In the genomic region with DNA sequence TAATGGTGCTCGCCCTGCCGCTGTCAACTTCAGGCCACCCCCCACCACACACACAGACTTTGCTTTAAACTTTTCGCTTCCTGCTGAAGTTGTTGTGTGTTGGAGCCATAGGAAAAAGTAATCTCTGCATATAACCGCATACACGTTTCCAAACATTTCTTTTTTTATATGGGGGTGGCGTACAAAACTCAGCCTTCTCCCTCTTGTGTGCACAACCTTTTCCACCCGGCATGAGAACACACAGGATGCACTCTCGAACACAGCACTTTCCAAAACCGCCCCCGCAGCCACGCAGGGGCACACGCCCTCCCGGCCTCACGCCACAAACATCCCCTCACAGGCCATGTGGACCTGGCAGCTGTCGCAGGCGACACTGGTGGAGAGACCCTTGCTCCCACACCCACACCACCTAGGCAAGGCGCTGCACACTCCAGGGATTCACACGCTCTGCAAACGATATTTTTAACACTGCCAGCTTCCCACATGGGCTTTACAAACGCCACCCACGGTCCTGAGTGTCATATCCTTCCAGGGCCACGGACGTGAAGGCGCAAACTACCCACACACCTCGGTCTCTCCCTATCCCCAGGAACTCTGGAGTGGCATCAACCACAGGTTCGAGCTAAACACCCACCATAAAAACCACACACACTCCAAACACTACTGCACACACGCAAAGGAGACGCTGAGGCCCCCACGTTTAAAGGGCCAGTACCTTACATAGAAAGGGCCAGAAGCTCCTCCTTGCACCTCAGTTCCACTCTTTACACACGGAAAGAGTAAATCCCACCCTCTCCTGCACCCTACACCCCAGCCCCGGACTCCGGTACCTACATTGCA, we compare ENCODE assay signal across 8 cellular contexts. TPM values are rescaled to one million over a fixed set of nuclear protein-coding genes. Genes with fewer than 3 reads are reported as not detected.
A peak's percentile ranks its signal among the peaks of the same experiment; 100 is the strongest.
DNase-seq lines count a peak whose midpoint lies in the region; ATAC-seq and TF ChIP-seq lines count a peak whose summit lies in the region.

No MANE protein-coding gene starts in this region.

- TF ChIP-seq CTCF in Caco-2 (IDR thresholded peaks at IDR 0.05; ENCODE audit: insufficient read depth in 1 of 2, low read depth in 1 of 2, low read length in 1 of 2, severe bottlenecking in 1 of 2, unreplicated experiment in 1 of 2) (no peak), dorsolateral prefrontal cortex (IDR thresholded peaks at IDR 0.05 in 54 of 56, conservative IDR thresholded peaks at IDR 0.05 in 2 of 56; ENCODE audit: low read depth in 1 of 56, partially characterized antibody in 56 of 56) (no peak)

- H3K9me3 ChIP-seq in Caco-2 (no peaks in the 10 kb centered on the region), stomach smooth muscle (ENCODE audit: control insufficient read depth in 2 of 2, low read length in 2 of 2) (no peaks in the 10 kb centered on the region)

- CTCF ChIA-PET in Caco-2 (lab: Charles Lee) = interaction anchor here (1.1 to 2.2 kb wide), 4 partner anchors 24 to 76 kb away, joined by 3 to 11 read pairs (median 6); a partner anchor contains a TSS

- H3K27me3 ChIP-seq in Caco-2 (replicated peaks; ENCODE audit: control insufficient read depth, insufficient read depth, low read length) (no peaks in the 10 kb centered on the region), dorsolateral prefrontal cortex (no peaks in the 10 kb centered on the region), stomach smooth muscle (ENCODE audit: control insufficient read depth in 1 of 2, insufficient read depth in 2 of 2, low read length in 2 of 2) (no peaks in the 10 kb centered on the region)

- peak overlapping the region; percentile 4 to 73 for H3K9ac ChIP-seq in stomach smooth muscle (ENCODE audit: low read length in 2 of 2)

- H3K27ac ChIP-seq in dorsolateral prefrontal cortex = peak overlapping the region in 57 of 59 donors; percentile 42 to 98 (median 91)
- peak overlapping the region; percentile 99 for H3K27ac ChIP-seq in stomach smooth muscle (ENCODE audit: low read length)

- no peak for DNase-seq in Caco-2
- peak; percentile 62 to 78 for DNase-seq in activated CD4-positive, alpha-beta T cell treated with anti-CD3 and anti-CD28 coated beads for 4 hours
- peak in 1 of 10 donors; percentile 56 for DNase-seq in dorsolateral prefrontal cortex
- peak; percentile 75 for DNase-seq in myocyte (ENCODE audit: low read depth)

- ATAC-seq in HG02885 (IDR thresholded peaks at IDR 0.05; ENCODE audit: poor library complexity, unreplicated experiment) (peak; percentile 15), HG02840 (IDR thresholded peaks at IDR 0.05; ENCODE audit: low FRiP score, unreplicated experiment) (no peak), GM21390 (IDR thresholded peaks at IDR 0.05; ENCODE audit: unreplicated experiment) (no peak)

- BruUV-seq in Caco-2 (replicated peaks; lab: Mats Ljungman, UMichigan) = no TSS peak

- no peak overlapping the region for H3K27ac Mint-ChIP-seq in Caco-2 (ENCODE audit: unreplicated experiment)

- peak overlapping the region; percentile 45 for H3K4me3 ChIP-seq in Caco-2 (ENCODE audit: low read depth, low read length)
- H3K4me3 ChIP-seq in dorsolateral prefrontal cortex = peak overlapping the region; percentile 54 to 87 (median 70)
- peak overlapping the region; percentile 52 to 88 for H3K4me3 ChIP-seq in stomach smooth muscle (ENCODE audit: low read length in 2 of 2)

- H3K4me1 ChIP-seq in Caco-2 (peaks cover 20% of the 10 kb centered on the region), stomach smooth muscle (ENCODE audit: control insufficient read depth, insufficient read depth, low read length) (peaks cover 71% of the 10 kb centered on the region)

- H3K36me3 ChIP-seq in Caco-2 (ENCODE audit: control insufficient read depth, insufficient read depth, low read length) (no peaks in the 10 kb centered on the region), stomach smooth muscle (ENCODE audit: control insufficient read depth in 2 of 2, insufficient read depth in 2 of 2, low read length in 2 of 2) (peaks cover 10 to 12% of the 10 kb centered on the region in 2 donors)

- H3K4me1 Mint-ChIP-seq in Caco-2 (ENCODE audit: low read depth, unreplicated experiment) = peaks cover 40% of the 10 kb centered on the region

- no peaks in the 10 kb centered on the region for H3K9me3 Mint-ChIP-seq in Caco-2 (ENCODE audit: unreplicated experiment)

- H3K27me3 Mint-ChIP-seq in Caco-2 (ENCODE audit: insufficient read depth, unreplicated experiment) = no peaks in the 10 kb centered on the region

- POLR2A ChIA-PET in Caco-2 (lab: Charles Lee) = interaction anchor here (0.5 kb wide), 1 partner anchor 38 kb away, joined by 3 read pairs; no protein-coding TSS in a partner anchor

- intact Hi-C loops in Caco-2 (cut with micrococcal nuclease; ENCODE audit: unreplicated experiment) (no loop called here), dorsolateral prefrontal cortex (cut with DNase I) (no loop called here)

- peaks cover 10% of the 10 kb centered on the region for H3K36me3 Mint-ChIP-seq in Caco-2 (ENCODE audit: insufficient read depth, unreplicated experiment)

- peak overlapping the region; percentile 97 for H3K4me3 Mint-ChIP-seq in Caco-2 (ENCODE audit: unreplicated experiment)

RNA-seq across cellular contexts. Expression of a gene that starts 12.3 kb away (rescaled TPM):
- 1.1 TPM in 2 replicates for total RNA-seq in Caco-2 (2022)
- 1 to 10 TPM in 98 of 120 experiments, under 1 TPM in 20, not detected in 2; 0.43 to 4.9 (median 1.5) TPM for total RNA-seq in dorsolateral prefrontal cortex
- 0.16 and 0.32 TPM in 2 replicates for total RNA-seq in myocyte
- polyA plus RNA-seq in myocyte (2012) = 0.10 TPM

RNA-seq across cellular contexts. Expression of a gene that starts 12.7 kb away (rescaled TPM):
- total RNA-seq in Caco-2 (2022) (11.8 and 12.9 TPM in 2 replicates), dorsolateral prefrontal cortex (10 to 100 TPM in 100 of 120 experiments, 1 to 10 TPM in 20; 5.6 to 27.3 (median 13.3) TPM), myocyte (15.4 and 22.7 TPM in 2 replicates)
- 21.9 TPM for polyA plus RNA-seq in myocyte (2012)

RNA-seq across cellular contexts. Expression of a gene that starts 38.6 kb away (rescaled TPM):
- 20.1 and 23.0 TPM in 2 replicates for total RNA-seq in Caco-2 (2022)
- total RNA-seq in dorsolateral prefrontal cortex = 10 to 100 TPM; 28.2 to 90.7 (median 62.4) TPM
- total RNA-seq in myocyte = 5.6 and 15.5 TPM in 2 replicates
- polyA plus RNA-seq in myocyte (2012) = 39.8 TPM

RNA-seq across cellular contexts. Expression of a gene that starts 38.8 kb away (rescaled TPM):
- total RNA-seq in Caco-2 (2022) (35.8 and 43.0 TPM in 2 replicates), dorsolateral prefrontal cortex (10 to 100 TPM; 29.1 to 79.4 (median 48.6) TPM), myocyte (7.4 and 9.2 TPM in 2 replicates)
- 11.1 TPM for polyA plus RNA-seq in myocyte (2012)

RNA-seq across cellular contexts. Expression of a gene that starts 48.8 kb away (rescaled TPM):
- total RNA-seq in Caco-2 (2022) (32.3 and 34.9 TPM in 2 replicates), dorsolateral prefrontal cortex (1 to 10 TPM in 3 of 120 experiments, under 1 TPM in 60, not detected in 57; 0.07 to 1.8 (median 0.25) TPM), myocyte (0.36 and 0.53 TPM in 2 replicates)
- polyA plus RNA-seq in myocyte (2012) = 0.42 TPM

Comparison
In these comparisons a context has a peak if more than half of its experiments do, and no peak if none do; other contexts are left out.
1. DNase-seq: peak in activated CD4-positive, alpha-beta T cell treated with anti-CD3 and anti-CD28 coated beads for 4 hours (2 of 2) and myocyte (single experiment); none in Caco-2 (0 of 2).
2. Peak in every context shown above with its lines, with median percentiles within 50 percentile points of each other: H3K4me3 ChIP-seq.